18 cellular contexts compared by ENCODE assay signal in the genomic region with DNA sequence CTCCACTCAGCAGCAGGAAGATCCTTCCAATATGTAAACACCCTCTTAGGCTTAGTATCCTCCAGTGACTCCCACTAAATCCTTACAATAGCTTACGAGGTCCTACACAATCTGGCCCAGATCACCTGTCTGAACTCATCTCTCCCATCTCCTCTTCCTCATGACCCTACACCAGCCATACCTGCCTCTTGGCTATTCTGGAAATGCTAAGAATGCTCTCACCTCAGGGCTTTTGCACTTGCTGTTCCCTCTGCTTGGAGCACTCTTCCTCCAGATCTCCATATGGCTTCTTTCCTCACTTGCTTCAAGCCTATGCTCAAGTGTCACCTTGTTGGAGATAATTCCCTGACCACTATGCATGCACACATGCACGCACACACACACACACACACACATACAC.
"Had no signal": no experiment of that assay in that cellular context is flagged by ENCODE, and none has a peak within 500 bp of the region (broad histone marks: within the 10 kb centered on the region; RNA-seq: fewer than 3 reads in every experiment).

No MANE protein-coding gene starts in this region.

- H3K4me3 Mint-ChIP-seq: activated CD4-positive, alpha-beta T cell treated with anti-CD3 and anti-CD28 coated beads, Interleukin-2, amount 10 ng/mL, durations not matched to agents 24 days and 14 days; activated CD8-positive, alpha-beta T cell treated with anti-CD3 and anti-CD28 coated beads, Interleukin-2, amount 10 ng/mL, durations not matched to agents 7 days and 5 days; activated T-cell treated with anti-CD3 and anti-CD28 coated beads, Interleukin-2, amount 50 U/mL, for 24 hours; central memory CD8-positive, alpha-beta T cell had no signal

- DNase-seq: activated CD4-positive, CD25-positive, alpha-beta regulatory T cell; cortex of kidney; erythroblast; foreskin melanocyte; glutamatergic neuron; kidney; left lung; substantia nigra; T-helper 9 cell; tibial artery had no signal

- H3K4me1 ChIP-seq: left lung, prostate gland, right atrium auricular region had no signal

- H3K27ac Mint-ChIP-seq: activated CD4-positive, alpha-beta T cell treated with anti-CD3 and anti-CD28 coated beads, Interleukin-2, amount 10 ng/mL, durations not matched to agents 24 days and 14 days; activated CD8-positive, alpha-beta T cell treated with anti-CD3 and anti-CD28 coated beads, Interleukin-2, amount 10 ng/mL, durations not matched to agents 7 days and 5 days; activated T-helper 2 cell treated with anti-CD3 and anti-CD28 coated beads, Interferon-gamma antibody, Interleukin-2, Interleukin-4, amounts not matched to agents 10 μg/mL and 5 μg/mL and 100 μg/mL, durations not matched to agents 14 hours and 24 hours and 36 hours had no signal

- H3K4me3 ChIP-seq: left lung, prostate gland, right atrium auricular region, tibial artery had no signal

- H3K9me3 Mint-ChIP-seq: activated CD4-positive, alpha-beta T cell treated with anti-CD3 and anti-CD28 coated beads, Interleukin-2, amount 10 ng/mL, durations not matched to agents 24 days and 14 days; activated T-cell treated with anti-CD3 and anti-CD28 coated beads, Interleukin-2, amount 50 U/mL, for 24 hours; activated T-helper 2 cell treated with anti-CD3 and anti-CD28 coated beads, Interferon-gamma antibody, Interleukin-2, Interleukin-4, amounts not matched to agents 10 μg/mL and 5 μg/mL and 100 μg/mL, durations not matched to agents 14 hours and 24 hours and 36 hours; central memory CD8-positive, alpha-beta T cell; T-cell had no signal

- H3K27me3 ChIP-seq: left lung, right atrium auricular region had no signal

- H3K4me1 Mint-ChIP-seq: central memory CD8-positive, alpha-beta T cell had no signal

- ATAC-seq: left lung had no signal

- H3K9me3 ChIP-seq: left lung, prostate gland, right atrium auricular region, tibial artery had no signal

- H3K27ac ChIP-seq: left lung, prostate gland, right atrium auricular region, tibial artery had no signal

- H3K36me3 ChIP-seq: left lung, prostate gland, right atrium auricular region, tibial artery had no signal

- H3K36me3 Mint-ChIP-seq: T-cell had no signal
